2 cellular contexts compared by ENCODE assay signal in the genomic region with DNA sequence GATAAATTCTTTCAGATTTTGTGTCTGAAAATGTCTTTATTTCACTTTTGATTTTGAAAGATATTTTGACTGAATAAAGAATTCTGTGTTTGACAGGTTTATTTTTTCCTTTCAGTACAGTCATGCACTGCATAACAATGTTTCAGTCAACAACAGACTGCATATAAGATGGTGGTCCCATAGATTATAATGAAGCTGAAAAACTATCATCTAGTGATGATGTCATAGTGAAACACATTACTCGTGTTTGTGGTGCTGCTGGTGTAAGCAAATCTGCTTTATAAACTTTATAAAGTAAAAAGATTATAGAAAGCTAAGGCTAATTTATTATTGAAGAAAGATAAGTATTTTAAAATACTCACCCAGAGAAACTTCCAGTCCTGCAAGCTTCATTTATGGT.
A peak's percentile ranks its signal among the peaks of the same experiment; 100 is the strongest.
TF ChIP-seq lines count a peak whose summit lies in the region.

No MANE protein-coding gene starts in this region.

TF ChIP-seq in GM12878, 131 proteins besides CTCF, POLR2A, EP300 and RAD21:
- TF ChIP-seq ATF7 (IDR thresholded peaks at IDR 0.05; ENCODE audit: low read depth) (peak; percentile 85), NR2C1 (IDR thresholded peaks at IDR 0.05) (no peak)

TF ChIP-seq in endothelial cell of umbilical vein, 7 proteins besides CTCF, POLR2A, EP300 and RAD21:
- TF ChIP-seq POLR2AphosphoS5 (IDR thresholded peaks at IDR 0.05; ENCODE audit: insufficient read depth, low read depth, low read length): no peak
- TF ChIP-seq JUN (IDR thresholded peaks at IDR 0.05; ENCODE audit: borderline replicate concordance, insufficient read depth, insufficient read length, low read depth): peak; percentile 8
TF ChIP-seq in endothelial cell of umbilical vein: peak in this region for 1.
